12 cellular contexts compared by ENCODE assay signal in genomic region chr2:28422903-28423741, GRCh38. TPM values are rescaled to one million over a fixed set of nuclear protein-coding genes. Genes with fewer than 3 reads are reported as not detected.
DNase-seq lines count a peak whose midpoint lies in the region; TF ChIP-seq lines count a peak whose summit lies in the region.
"Had no signal": no experiment of that assay in that cellular context is flagged by ENCODE, and none has a peak within 500 bp of the region (broad histone marks: within the 10 kb centered on the region; RNA-seq: fewer than 3 reads in every experiment).

No MANE protein-coding gene starts in this region.

- H3K27ac ChIP-seq in thyroid gland, result peak overlapping the region in 1 of 3 donors; percentile 22
- H3K27ac ChIP-seq: foreskin keratinocyte had no signal

- intact Hi-C loops in activated CD4-positive, alpha-beta memory T cell treated with anti-CD3 and anti-CD28 coated beads for 36 hours (cut with micrococcal nuclease), result no loop called here
- intact Hi-C loops in thyroid gland (cut with DNase I), result no loop called here

- DNase-seq in activated T-cell treated with anti-CD3 and anti-CD28 coated beads, Interleukin-2, amount 50 U/mL, for 24 hours, result peak; percentile 38
- DNase-seq in activated T-cell treated with anti-CD3 and anti-CD28 coated beads for 4 hours, result no peak
- DNase-seq in activated CD4-positive, alpha-beta memory T cell treated with anti-CD3 and anti-CD28 coated beads for 36 hours, result no peak
- peak; percentile 58 for DNase-seq in kidney tubule cell (ENCODE audit: low spot score)
- DNase-seq in GM10266 (ENCODE audit: extremely low spot score), result no peak
- DNase-seq in thyroid gland, result no peak
- DNase-seq in GM10248 (ENCODE audit: extremely low spot score), result no peak
- DNase-seq: foreskin keratinocyte, MG63, nephron progenitor cell, uterus had no signal

- H3K4me1 ChIP-seq in thyroid gland, result peaks cover 5 to 22% of the 10 kb centered on the region in 2 donors
- H3K4me1 ChIP-seq: foreskin keratinocyte, uterus had no signal

- no peak for TF ChIP-seq POLR2A in thyroid gland (IDR thresholded peaks at IDR 0.05)

- no peak overlapping the region for H3K4me3 ChIP-seq in thyroid gland (replicated peaks in 1 of 3)
- H3K4me3 ChIP-seq: MG63, uterus had no signal

- WGBS in thyroid gland, 2 donors, result 75 to 83% methylated on average over 17 of the region's 17 CpGs

- no peaks in the 10 kb centered on the region for H3K27me3 Mint-ChIP-seq in activated T-cell treated with anti-CD3 and anti-CD28 coated beads, Interleukin-2, amount 50 U/mL, for 24 hours
- no peaks in the 10 kb centered on the region for H3K27me3 Mint-ChIP-seq in activated CD4-positive, alpha-beta memory T cell treated with anti-CD3 and anti-CD28 coated beads for 36 hours
- H3K27me3 Mint-ChIP-seq in stimulated activated naive CD8-positive, alpha-beta T cell treated with anti-CD3 and anti-CD28 coated beads, Interleukin-15, Interleukin-2, amounts not matched to agents 100 ng/mL and 50 ng/mL, for 24 hours, result no peaks in the 10 kb centered on the region

- CTCF ChIA-PET in activated CD4-positive, alpha-beta memory T cell treated with anti-CD3 and anti-CD28 coated beads for 36 hours (lab: Charles Lee), result interaction anchor here (0.6 to 1.9 kb wide), 2 partner anchors 148 to 669 kb away, joined by 3 to 6 read pairs; no protein-coding TSS in a partner anchor
- CTCF ChIA-PET in GM10248 (lab: Yijun Ruan, JAX), result interaction anchor here (1.2 to 1.4 kb wide), 3 partner anchors 8 to 15 kb away, joined by 3 read pairs; no protein-coding TSS in a partner anchor

- H3K36me3 ChIP-seq in thyroid gland, result no peaks in the 10 kb centered on the region
- H3K36me3 ChIP-seq: uterus had no signal

- H3K36me3 Mint-ChIP-seq in activated T-cell treated with anti-CD3 and anti-CD28 coated beads, Interleukin-2, amount 50 U/mL, for 24 hours (ENCODE audit: low read depth), result peaks cover 32% of the 10 kb centered on the region
- peaks cover 8% of the 10 kb centered on the region for H3K36me3 Mint-ChIP-seq in activated CD4-positive, alpha-beta memory T cell treated with anti-CD3 and anti-CD28 coated beads for 36 hours
- peaks cover 5% of the 10 kb centered on the region for H3K36me3 Mint-ChIP-seq in stimulated activated naive CD8-positive, alpha-beta T cell treated with anti-CD3 and anti-CD28 coated beads, Interleukin-15, Interleukin-2, amounts not matched to agents 100 ng/mL and 50 ng/mL, for 24 hours (ENCODE audit: low read depth)

- no peaks in the 10 kb centered on the region for H3K27me3 ChIP-seq in thyroid gland
- H3K27me3 ChIP-seq: foreskin keratinocyte, MG63, uterus had no signal

- peaks cover 65% of the 10 kb centered on the region for H3K4me1 Mint-ChIP-seq in activated T-cell treated with anti-CD3 and anti-CD28 coated beads, Interleukin-2, amount 50 U/mL, for 24 hours (ENCODE audit: low read depth)
- peaks cover 49% of the 10 kb centered on the region for H3K4me1 Mint-ChIP-seq in activated CD4-positive, alpha-beta memory T cell treated with anti-CD3 and anti-CD28 coated beads for 36 hours (ENCODE audit: low read depth)
- H3K4me1 Mint-ChIP-seq in stimulated activated naive CD8-positive, alpha-beta T cell treated with anti-CD3 and anti-CD28 coated beads, Interleukin-15, Interleukin-2, amounts not matched to agents 100 ng/mL and 50 ng/mL, for 24 hours (ENCODE audit: low read depth), result peaks cover 57% of the 10 kb centered on the region

- H3K9me3 ChIP-seq in thyroid gland, result no peaks in the 10 kb centered on the region
- H3K9me3 ChIP-seq: MG63, uterus had no signal

- no peaks in the 10 kb centered on the region for H3K9me3 Mint-ChIP-seq in activated T-cell treated with anti-CD3 and anti-CD28 coated beads, Interleukin-2, amount 50 U/mL, for 24 hours
- no peaks in the 10 kb centered on the region for H3K9me3 Mint-ChIP-seq in activated CD4-positive, alpha-beta memory T cell treated with anti-CD3 and anti-CD28 coated beads for 36 hours
- no peaks in the 10 kb centered on the region for H3K9me3 Mint-ChIP-seq in stimulated activated naive CD8-positive, alpha-beta T cell treated with anti-CD3 and anti-CD28 coated beads, Interleukin-15, Interleukin-2, amounts not matched to agents 100 ng/mL and 50 ng/mL, for 24 hours
- H3K9me3 Mint-ChIP-seq: nephron progenitor cell had no signal

- POLR2A ChIA-PET in activated CD4-positive, alpha-beta memory T cell treated with anti-CD3 and anti-CD28 coated beads for 36 hours (lab: Charles Lee), result interaction anchor here (0.6 to 1.2 kb wide), 2 partner anchors 26 to 30 kb away, joined by 3 to 7 read pairs; partner anchors contain the start of gene FOSL2
- POLR2A ChIA-PET in GM10248 (lab: Yijun Ruan, JAX), result no interaction called here

- TF ChIP-seq CTCF in GM10266 (IDR thresholded peaks at IDR 0.05; ENCODE audit: control insufficient read depth, insufficient read depth, low read depth, missing control alignments), result no peak
- no peak for TF ChIP-seq CTCF in thyroid gland (IDR thresholded peaks at IDR 0.05)
- TF ChIP-seq CTCF in GM10248 (IDR thresholded peaks at IDR 0.05; ENCODE audit: control extremely low read depth, extremely low read depth, low read depth, missing control alignments), result no peak

- H3K27ac Mint-ChIP-seq in activated T-cell treated with anti-CD3 and anti-CD28 coated beads, Interleukin-2, amount 50 U/mL, for 24 hours, result peak overlapping the region; percentile 84
- peak overlapping the region; percentile 86 for H3K27ac Mint-ChIP-seq in activated CD4-positive, alpha-beta memory T cell treated with anti-CD3 and anti-CD28 coated beads for 36 hours
- H3K27ac Mint-ChIP-seq in stimulated activated naive CD8-positive, alpha-beta T cell treated with anti-CD3 and anti-CD28 coated beads, Interleukin-15, Interleukin-2, amounts not matched to agents 100 ng/mL and 50 ng/mL, for 24 hours, result peak overlapping the region; percentile 87
- H3K27ac Mint-ChIP-seq: nephron progenitor cell had no signal

- H3K4me3 Mint-ChIP-seq in activated T-cell treated with anti-CD3 and anti-CD28 coated beads, Interleukin-2, amount 50 U/mL, for 24 hours, result peak overlapping the region; percentile 50
- H3K4me3 Mint-ChIP-seq in activated CD4-positive, alpha-beta memory T cell treated with anti-CD3 and anti-CD28 coated beads for 36 hours, result no peak overlapping the region
- peak overlapping the region; percentile 54 for H3K4me3 Mint-ChIP-seq in stimulated activated naive CD8-positive, alpha-beta T cell treated with anti-CD3 and anti-CD28 coated beads, Interleukin-15, Interleukin-2, amounts not matched to agents 100 ng/mL and 50 ng/mL, for 24 hours
- H3K4me3 Mint-ChIP-seq: nephron progenitor cell had no signal

RNA-seq across cellular contexts. Expression of gene FOSL2, which starts 30.5 kb away (rescaled TPM):
- 100 to 1,000 TPM; 172 to 182 TPM for total RNA-seq in activated CD4-positive, alpha-beta memory T cell treated with anti-CD3 and anti-CD28 coated beads for 36 hours
- 10 to 100 TPM; 30.7 to 85.1 (median 40.6) TPM for total RNA-seq in thyroid gland

Comparison
In these comparisons a context has a peak if more than half of its experiments do, and no peak if none do; other contexts are left out.
1. DNase-seq: peak in activated T-cell treated with anti-CD3 and anti-CD28 coated beads, Interleukin-2, amount 50 U/mL, for 24 hours (single experiment) and kidney tubule cell (single experiment); none in activated T-cell treated with anti-CD3 and anti-CD28 coated beads for 4 hours (single experiment), activated CD4-positive, alpha-beta memory T cell treated with anti-CD3 and anti-CD28 coated beads for 36 hours (single experiment), GM10266 (single experiment), thyroid gland (0 of 2) and GM10248 (single experiment).
2. Peak in every context shown above with its lines, with median percentiles within 50 percentile points of each other: H3K27ac Mint-ChIP-seq.